8 cellular contexts compared by ENCODE assay signal in the genomic region with DNA sequence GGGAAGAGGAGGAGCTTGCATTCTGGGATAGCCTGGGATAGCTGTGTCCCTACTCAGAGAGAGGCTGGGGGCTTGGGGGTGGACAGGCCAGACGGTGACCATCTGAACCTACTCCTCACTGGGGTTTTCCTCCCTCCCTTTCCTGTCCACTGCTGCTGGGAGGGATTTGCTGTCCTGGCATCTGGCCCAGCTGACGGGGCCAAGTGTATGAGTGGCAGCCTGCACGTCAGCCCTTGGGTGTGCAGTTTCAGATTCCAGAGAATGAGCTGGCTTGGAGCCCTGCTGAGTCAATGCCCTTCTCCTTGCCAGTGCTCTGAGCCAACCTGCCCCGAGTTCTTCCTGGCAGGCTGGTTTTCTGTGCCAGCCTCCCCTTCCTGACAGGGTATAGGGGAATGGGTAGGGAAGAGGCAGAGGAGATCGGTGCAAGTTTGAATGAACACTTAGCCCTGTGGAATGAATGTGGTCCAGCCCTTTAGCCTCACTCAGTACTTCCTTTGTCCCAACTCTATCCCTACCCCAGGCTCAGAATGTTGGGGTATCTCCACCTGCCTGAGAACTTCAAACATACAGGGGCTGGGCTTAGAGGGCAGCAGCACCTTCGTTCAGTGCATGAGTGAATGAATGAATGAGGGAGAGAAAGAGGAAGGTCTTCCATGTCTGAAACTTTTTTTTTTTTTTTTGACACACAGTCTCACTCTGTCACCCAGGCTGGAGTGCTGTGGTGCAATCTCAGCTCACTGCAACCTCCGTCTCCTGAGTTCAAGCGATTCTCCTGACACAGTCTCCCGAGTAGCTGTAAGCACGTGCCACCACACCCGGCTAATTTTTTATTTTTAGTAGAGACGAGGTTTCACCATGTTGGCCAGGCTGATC. TPM values are rescaled to one million over a fixed set of nuclear protein-coding genes. Genes with fewer than 3 reads are reported as not detected.
DNase-seq lines count a peak whose midpoint lies in the region; ATAC-seq and TF ChIP-seq lines count a peak whose summit lies in the region.

No MANE protein-coding gene starts in this region.

- TF ChIP-seq CTCF in Peyer's patch (IDR thresholded peaks at IDR 0.05) (no peak), upper lobe of right lung (IDR thresholded peaks at IDR 0.05) (no peak)

- peak in 1 of 2 donors; percentile 69 for TF ChIP-seq POLR2A in Peyer's patch (IDR thresholded peaks at IDR 0.05)

- intact Hi-C loops in upper lobe of right lung (cut with DNase I) = no loop called here

- peak overlapping the region; percentile 25 to 93 (median 84) for H3K27ac ChIP-seq in Peyer's patch
- peak overlapping the region; percentile 75 for H3K27ac ChIP-seq in upper lobe of right lung

- no peaks in the 10 kb centered on the region for H3K27me3 ChIP-seq in Peyer's patch
- no peaks in the 10 kb centered on the region for H3K27me3 ChIP-seq in upper lobe of right lung

- ATAC-seq in upper lobe of right lung (peak; percentile 92), GM21529 (IDR thresholded peaks at IDR 0.05; ENCODE audit: unreplicated experiment) (no peak), GM21576 (IDR thresholded peaks at IDR 0.05; ENCODE audit: unreplicated experiment) (no peak)

- H3K9me3 ChIP-seq in Peyer's patch (no peaks in the 10 kb centered on the region), upper lobe of right lung (no peaks in the 10 kb centered on the region)

- H3K4me3 ChIP-seq in Peyer's patch (peak overlapping the region in 1 of 4 donors; percentile 2), upper lobe of right lung (no peak overlapping the region)

- H3K36me3 ChIP-seq in Peyer's patch = no peaks in the 10 kb centered on the region
- no peaks in the 10 kb centered on the region for H3K36me3 ChIP-seq in upper lobe of right lung

- peaks cover 0 to 56% (median 0%) of the 10 kb centered on the region in 4 donors for H3K4me1 ChIP-seq in Peyer's patch
- peaks cover 44% of the 10 kb centered on the region for H3K4me1 ChIP-seq in upper lobe of right lung

- peak; percentile 9 for DNase-seq in stimulated activated CD4-positive, alpha-beta T cell treated with anti-CD3 and anti-CD28 coated beads, Interleukin-4, amount 100 ng/mL, for 1 hour
- DNase-seq in stimulated activated CD4-positive, alpha-beta T cell treated with anti-CD3 and anti-CD28 coated beads, Interleukin-12 subunit alpha, Interleukin-12 subunit beta, amount 100 ng/mL, for 4 hours = no peak
- DNase-seq in Peyer's patch (peak; percentile 56 to 94 (median 93)), dermis blood vessel endothelial cell (peak; percentile 99), medulla oblongata (ENCODE audit: extremely low spot score) (peak; percentile 83), upper lobe of right lung (peak; percentile 95)

RNA-seq across cellular contexts. Expression of a gene that starts 1.8 kb away (rescaled TPM):
- total RNA-seq in Peyer's patch (10 to 100 TPM; 22.6 to 82.1 (median 29.9) TPM), dermis blood vessel endothelial cell (4.3 and 8.7 TPM in 2 replicates), upper lobe of right lung (6.3 TPM)

RNA-seq across cellular contexts. Expression of a gene that starts 19.1 kb away (rescaled TPM):
- total RNA-seq in Peyer's patch (10 to 100 TPM in 1 of 4 donors, 1 to 10 TPM in 3; 3.0 to 16.5 (median 7.8) TPM), dermis blood vessel endothelial cell (156 and 179 TPM in 2 replicates), upper lobe of right lung (54.0 TPM)

RNA-seq across cellular contexts. Expression of a gene that starts 28.0 kb away (rescaled TPM):
- total RNA-seq in Peyer's patch (100 to 1,000 TPM in 3 of 4 donors, 10 to 100 TPM in 1; 76.2 to 181 (median 151) TPM), dermis blood vessel endothelial cell (34.5 and 124 TPM in 2 replicates), upper lobe of right lung (114 TPM)

RNA-seq across cellular contexts. Expression of a gene that starts 40.9 kb away (rescaled TPM):
- 100 to 1,000 TPM; 306 to 519 (median 393) TPM for total RNA-seq in Peyer's patch
- 278 and 408 TPM in 2 replicates for total RNA-seq in dermis blood vessel endothelial cell
- total RNA-seq in upper lobe of right lung = 1,645 TPM

RNA-seq across cellular contexts. Expression of a gene that starts 41.0 kb away (rescaled TPM):
- total RNA-seq in Peyer's patch (10 to 100 TPM in 3 of 4 donors, not detected in 1; 24.6 to 43.4 (median 38.5) TPM), dermis blood vessel endothelial cell (10.2 and 11.7 TPM in 2 replicates), upper lobe of right lung (35.7 TPM)
